2 cellular contexts compared by ENCODE assay signal in genomic region chr5:134153657-134154056, GRCh38.
TF ChIP-seq lines count a peak whose summit lies in the region.

No MANE protein-coding gene starts in this region.

TF ChIP-seq in HEK293, 187 proteins besides CTCF, POLR2A, EP300 and RAD21:
- TF ChIP-seq MEIS1 (CRISPR knock-in tag; IDR thresholded peaks at IDR 0.05; ENCODE audit: borderline replicate concordance) (no peak), ZNF366 (tag by site-specific recombination; conservative IDR thresholded peaks at IDR 0.05) (peak; percentile 32; the same call in 1 of the 2 replicates), ZNF398 (tag by site-specific recombination; IDR thresholded peaks at IDR 0.05) (peak; percentile 30; the same call in 1 of the 2 replicates), ZNF629 (tag by site-specific recombination; IDR thresholded peaks at IDR 0.05) (peak; percentile 79), ZNF600 (tag by site-specific recombination; IDR thresholded peaks at IDR 0.05) (peak; percentile 51; the same call in 1 of the 2 replicates)
- TF ChIP-seq, protein P1, sequence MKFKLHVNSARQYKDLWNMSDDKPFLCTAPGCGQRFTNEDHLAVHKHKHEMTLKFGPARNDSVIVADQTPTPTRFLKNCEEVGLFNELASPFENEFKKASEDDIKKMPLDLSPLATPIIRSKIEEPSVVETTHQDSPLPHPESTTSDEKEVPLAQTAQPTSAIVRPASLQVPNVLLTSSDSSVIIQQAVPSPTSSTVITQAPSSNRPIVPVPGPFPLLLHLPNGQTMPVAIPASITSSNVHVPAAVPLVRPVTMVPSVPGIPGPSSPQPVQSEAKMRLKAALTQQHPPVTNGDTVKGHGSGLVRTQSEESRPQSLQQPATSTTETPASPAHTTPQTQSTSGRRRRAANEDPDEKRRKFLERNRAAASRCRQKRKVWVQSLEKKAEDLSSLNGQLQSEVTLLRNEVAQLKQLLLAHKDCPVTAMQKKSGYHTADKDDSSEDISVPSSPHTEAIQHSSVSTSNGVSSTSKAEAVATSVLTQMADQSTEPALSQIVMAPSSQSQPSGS (tag by site-specific recombination; IDR thresholded peaks at IDR 0.05; ENCODE audit: low read depth): peak; percentile 65; the same call in 1 of the 2 replicates

TF ChIP-seq in HepG2, 621 proteins besides CTCF, POLR2A, EP300 and RAD21:
- TF ChIP-seq ZSCAN21 (CRISPR knock-in tag; IDR thresholded peaks at IDR 0.05; ENCODE audit: borderline replicate concordance): no peak
- peak; percentile 45 for TF ChIP-seq ATF7 (IDR thresholded peaks at IDR 0.05)
- TF ChIP-seq ATF7 (CRISPR knock-in tag; IDR thresholded peaks at IDR 0.05): no peak
